ENCODE assay signal across 1 cellular context in the genomic region with DNA sequence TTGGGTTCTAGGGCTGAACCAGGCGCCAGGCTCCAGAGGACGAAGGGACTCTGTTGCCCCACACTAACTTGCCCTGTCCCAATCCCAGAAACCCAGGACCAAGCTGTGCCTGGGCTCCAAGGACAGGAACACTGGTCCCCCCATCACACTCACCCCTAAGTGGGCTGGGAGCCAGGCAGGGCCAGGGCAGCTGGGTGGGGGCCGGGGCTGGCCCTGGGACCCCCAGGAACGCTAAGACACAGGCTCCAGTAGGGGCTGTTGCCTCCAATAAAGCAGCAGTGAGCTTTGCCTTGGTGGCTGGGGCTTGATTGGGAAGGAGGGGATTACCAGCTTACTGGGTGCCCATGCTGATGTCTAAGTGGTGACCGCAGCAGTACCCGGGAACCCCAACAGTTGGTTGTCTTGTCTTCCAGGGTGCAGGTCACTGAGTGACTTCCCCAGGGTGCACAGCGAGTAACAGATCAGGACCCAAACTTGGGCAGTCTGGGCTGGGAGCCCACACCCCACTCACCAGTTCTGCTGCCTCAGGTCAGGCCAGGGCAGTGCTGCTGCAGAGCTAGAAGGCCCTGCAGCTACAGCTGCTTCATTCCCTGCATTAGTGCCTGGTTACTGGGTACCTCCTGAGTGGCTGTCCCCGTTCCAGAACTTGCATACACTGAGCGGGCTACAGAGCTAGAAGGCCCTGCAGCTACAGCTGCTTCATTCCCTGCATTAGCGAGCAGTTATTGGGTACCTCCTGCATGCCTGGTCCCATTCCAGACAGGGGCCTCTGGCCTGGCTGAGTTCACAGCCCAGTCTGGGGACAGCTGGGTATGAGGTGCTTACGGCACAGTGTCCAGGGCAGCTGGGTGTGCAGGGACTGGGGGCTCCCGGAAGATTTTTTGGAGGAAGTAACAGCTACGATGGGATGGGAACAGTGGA.
TF ChIP-seq lines count a peak whose summit lies in the region.

No MANE protein-coding gene starts in this region.

TF ChIP-seq in GM12878, 131 proteins besides CTCF, POLR2A, EP300 and RAD21:
- TF ChIP-seq, protein P1, sequence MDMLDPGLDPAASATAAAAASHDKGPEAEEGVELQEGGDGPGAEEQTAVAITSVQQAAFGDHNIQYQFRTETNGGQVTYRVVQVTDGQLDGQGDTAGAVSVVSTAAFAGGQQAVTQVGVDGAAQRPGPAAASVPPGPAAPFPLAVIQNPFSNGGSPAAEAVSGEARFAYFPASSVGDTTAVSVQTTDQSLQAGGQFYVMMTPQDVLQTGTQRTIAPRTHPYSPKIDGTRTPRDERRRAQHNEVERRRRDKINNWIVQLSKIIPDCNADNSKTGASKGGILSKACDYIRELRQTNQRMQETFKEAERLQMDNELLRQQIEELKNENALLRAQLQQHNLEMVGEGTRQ (IDR thresholded peaks at IDR 0.05; ENCODE audit: borderline replicate concordance, low read depth, low read length): no peak
- TF ChIP-seq NFYA (IDR thresholded peaks at IDR 0.05; ENCODE audit: borderline replicate concordance, low read depth, low read length): no peak
- TF ChIP-seq, protein P2, sequence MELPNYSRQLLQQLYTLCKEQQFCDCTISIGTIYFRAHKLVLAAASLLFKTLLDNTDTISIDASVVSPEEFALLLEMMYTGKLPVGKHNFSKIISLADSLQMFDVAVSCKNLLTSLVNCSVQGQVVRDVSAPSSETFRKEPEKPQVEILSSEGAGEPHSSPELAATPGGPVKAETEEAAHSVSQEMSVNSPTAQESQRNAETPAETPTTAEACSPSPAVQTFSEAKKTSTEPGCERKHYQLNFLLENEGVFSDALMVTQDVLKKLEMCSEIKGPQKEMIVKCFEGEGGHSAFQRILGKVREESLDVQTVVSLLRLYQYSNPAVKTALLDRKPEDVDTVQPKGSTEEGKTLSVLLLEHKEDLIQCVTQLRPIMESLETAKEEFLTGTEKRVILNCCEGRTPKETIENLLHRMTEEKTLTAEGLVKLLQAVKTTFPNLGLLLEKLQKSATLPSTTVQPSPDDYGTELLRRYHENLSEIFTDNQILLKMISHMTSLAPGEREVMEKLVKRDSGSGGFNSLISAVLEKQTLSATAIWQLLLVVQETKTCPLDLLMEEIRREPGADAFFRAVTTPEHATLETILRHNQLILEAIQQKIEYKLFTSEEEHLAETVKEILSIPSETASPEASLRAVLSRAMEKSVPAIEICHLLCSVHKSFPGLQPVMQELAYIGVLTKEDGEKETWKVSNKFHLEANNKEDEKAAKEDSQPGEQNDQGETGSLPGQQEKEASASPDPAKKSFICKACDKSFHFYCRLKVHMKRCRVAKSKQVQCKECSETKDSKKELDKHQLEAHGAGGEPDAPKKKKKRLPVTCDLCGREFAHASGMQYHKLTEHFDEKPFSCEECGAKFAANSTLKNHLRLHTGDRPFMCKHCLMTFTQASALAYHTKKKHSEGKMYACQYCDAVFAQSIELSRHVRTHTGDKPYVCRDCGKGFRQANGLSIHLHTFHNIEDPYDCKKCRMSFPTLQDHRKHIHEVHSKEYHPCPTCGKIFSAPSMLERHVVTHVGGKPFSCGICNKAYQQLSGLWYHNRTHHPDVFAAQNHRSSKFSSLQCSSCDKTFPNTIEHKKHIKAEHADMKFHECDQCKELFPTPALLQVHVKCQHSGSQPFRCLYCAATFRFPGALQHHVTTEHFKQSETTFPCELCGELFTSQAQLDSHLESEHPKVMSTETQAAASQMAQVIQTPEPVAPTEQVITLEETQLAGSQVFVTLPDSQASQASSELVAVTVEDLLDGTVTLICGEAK (IDR thresholded peaks at IDR 0.05; ENCODE audit: borderline replicate concordance): no peak
- no peak for TF ChIP-seq BCL11A (IDR thresholded peaks at IDR 0.05; ENCODE audit: low read depth, low read length)
- TF ChIP-seq ZNF207 (IDR thresholded peaks at IDR 0.05; ENCODE audit: borderline replicate concordance): no peak
- no peak for TF ChIP-seq LARP7 (IDR thresholded peaks at IDR 0.05)
- TF ChIP-seq, protein P3, sequence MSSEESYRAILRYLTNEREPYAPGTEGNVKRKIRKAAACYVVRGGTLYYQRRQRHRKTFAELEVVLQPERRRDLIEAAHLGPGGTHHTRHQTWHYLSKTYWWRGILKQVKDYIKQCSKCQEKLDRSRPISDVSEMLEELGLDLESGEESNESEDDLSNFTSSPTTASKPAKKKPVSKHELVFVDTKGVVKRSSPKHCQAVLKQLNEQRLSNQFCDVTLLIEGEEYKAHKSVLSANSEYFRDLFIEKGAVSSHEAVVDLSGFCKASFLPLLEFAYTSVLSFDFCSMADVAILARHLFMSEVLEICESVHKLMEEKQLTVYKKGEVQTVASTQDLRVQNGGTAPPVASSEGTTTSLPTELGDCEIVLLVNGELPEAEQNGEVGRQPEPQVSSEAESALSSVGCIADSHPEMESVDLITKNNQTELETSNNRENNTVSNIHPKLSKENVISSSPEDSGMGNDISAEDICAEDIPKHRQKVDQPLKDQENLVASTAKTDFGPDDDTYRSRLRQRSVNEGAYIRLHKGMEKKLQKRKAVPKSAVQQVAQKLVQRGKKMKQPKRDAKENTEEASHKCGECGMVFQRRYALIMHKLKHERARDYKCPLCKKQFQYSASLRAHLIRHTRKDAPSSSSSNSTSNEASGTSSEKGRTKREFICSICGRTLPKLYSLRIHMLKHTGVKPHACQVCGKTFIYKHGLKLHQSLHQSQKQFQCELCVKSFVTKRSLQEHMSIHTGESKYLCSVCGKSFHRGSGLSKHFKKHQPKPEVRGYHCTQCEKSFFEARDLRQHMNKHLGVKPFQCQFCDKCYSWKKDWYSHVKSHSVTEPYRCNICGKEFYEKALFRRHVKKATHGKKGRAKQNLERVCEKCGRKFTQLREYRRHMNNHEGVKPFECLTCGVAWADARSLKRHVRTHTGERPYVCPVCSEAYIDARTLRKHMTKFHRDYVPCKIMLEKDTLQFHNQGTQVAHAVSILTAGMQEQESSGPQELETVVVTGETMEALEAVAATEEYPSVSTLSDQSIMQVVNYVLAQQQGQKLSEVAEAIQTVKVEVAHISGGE (CRISPR knock-in tag; IDR thresholded peaks at IDR 0.05): no peak
